8 cellular contexts compared by ENCODE assay signal in genomic region chr7:107725138-107725740, GRCh38. TPM values are rescaled to one million over a fixed set of nuclear protein-coding genes. Genes with fewer than 3 reads are reported as not detected.
A peak's percentile ranks its signal among the peaks of the same experiment; 100 is the strongest.
DNase-seq lines count a peak whose midpoint lies in the region; ATAC-seq, FAIRE-seq and TF ChIP-seq lines count a peak whose summit lies in the region.

No MANE protein-coding gene starts in this region.

- CTCF ChIA-PET in A549 (lab: Yijun Ruan, JAX) (interaction anchor here (0.7 to 7.0 kb wide), 18 partner anchors 10 to 526 kb away, joined by 3 to 80 read pairs (median 4); partner anchors contain the start of gene CBLL1), endothelial cell of umbilical vein (lab: Charles Lee) (interaction anchor here (0.7 to 7.0 kb wide), 10 partner anchors 12 to 529 kb away, joined by 3 to 83 read pairs (median 4); no protein-coding TSS in a partner anchor)

- TF ChIP-seq CTCF in A549 (IDR thresholded peaks at IDR 0.05) (peak; percentile 91), endothelial cell of umbilical vein (IDR thresholded peaks at IDR 0.05; ENCODE audit: extremely low read depth in 1 of 2, insufficient read depth in 1 of 2, low read depth in 1 of 2, low read length in 2 of 2) (peak; percentile 41 to 47), neural cell (IDR thresholded peaks at IDR 0.05; ENCODE audit: poor library complexity, severe bottlenecking) (peak; percentile 83)

- peaks cover 12 to 17% of the 10 kb centered on the region in 2 experiments for H3K27me3 ChIP-seq in endothelial cell of umbilical vein (ENCODE audit: control insufficient read depth in 2 of 2, insufficient read depth in 2 of 2, low read length in 2 of 2)
- H3K27me3 ChIP-seq in neural cell (ENCODE audit: insufficient read depth, low read depth, low read length), result no peaks in the 10 kb centered on the region

- no peaks in the 10 kb centered on the region for H3K9me3 ChIP-seq in A549
- no peaks in the 10 kb centered on the region for H3K9me3 ChIP-seq in endothelial cell of umbilical vein (replicated peaks; ENCODE audit: control insufficient read depth, insufficient read depth, low read length)
- no peaks in the 10 kb centered on the region for H3K9me3 ChIP-seq in neural cell (ENCODE audit: low read length)

- no TSS peak for BruUV-seq in endothelial cell of umbilical vein (replicated peaks; lab: Mats Ljungman, UMichigan)

- H3K4me1 ChIP-seq in A549, result no peaks in the 10 kb centered on the region
- no peaks in the 10 kb centered on the region for H3K4me1 ChIP-seq in endothelial cell of umbilical vein (ENCODE audit: control insufficient read depth, extremely low read depth, insufficient read depth, low read length)

- no peaks in the 10 kb centered on the region for H3K79me2 ChIP-seq in endothelial cell of umbilical vein (ENCODE audit: control insufficient read depth, insufficient read depth, low read length)
- no peaks in the 10 kb centered on the region for H3K79me2 ChIP-seq in neural cell (replicated peaks; ENCODE audit: insufficient read depth, low read length)

- dilution Hi-C loops in endothelial cell of umbilical vein (cut with MboI; ENCODE audit: extremely low pct_ligation_motif_present, low sequenced_read_pairs), result no loop called here

- H3K9ac ChIP-seq in endothelial cell of umbilical vein (replicated peaks; ENCODE audit: extremely low read depth, insufficient read depth, low read length) (no peak overlapping the region), neural cell (ENCODE audit: low read length) (no peak overlapping the region)

- TF ChIP-seq RAD21 in A549 (conservative IDR thresholded peaks at IDR 0.05 in 1 of 2, IDR thresholded peaks at IDR 0.05 in 1 of 2), result peak; percentile 73 to 78
- TF ChIP-seq RAD21 in neural cell (conservative IDR thresholded peaks at IDR 0.05), result peak; percentile 86

- H2AFZ ChIP-seq in endothelial cell of umbilical vein (ENCODE audit: low read depth, low read length), result no peak overlapping the region
- no peak overlapping the region for H2AFZ ChIP-seq in neural cell (ENCODE audit: low read depth, low read length)

- H3K4me2 ChIP-seq in A549, result no peak overlapping the region
- H3K4me2 ChIP-seq in endothelial cell of umbilical vein (ENCODE audit: insufficient read depth, low read length), result no peak overlapping the region
- no peak overlapping the region for H3K4me2 ChIP-seq in neural cell (ENCODE audit: low read length)

- WGBS in A549 (ENCODE audit: missing lambda C conversion rate), result 15% methylated on average over 4 of the region's 4 CpGs

- DNase-seq in A549 (ENCODE audit: low read depth in 1 of 2, low spot score in 1 of 2) (peak; percentile 60 to 61), GM03348 (ENCODE audit: low spot score) (peak; percentile 51), NCI-H2029 (lab: John Stamatoyannopoulos, UW) (peak; percentile 17), endothelial cell of umbilical vein (ENCODE audit: low read depth, low spot score) (peak; percentile 77), urothelium cell line (ENCODE audit: low spot score) (peak; percentile 66)

- peak; percentile 96 for FAIRE-seq in A549 (lab: Jason Lieb, UNC)
- FAIRE-seq in endothelial cell of umbilical vein (lab: Jason Lieb, UNC), result peak; percentile 65
- peak; percentile 61 for FAIRE-seq in urothelium cell line (lab: Jason Lieb, UNC)

- H3K9me2 ChIP-seq in neural cell (ENCODE audit: insufficient read depth, low read length), result no peaks in the 10 kb centered on the region

- TF ChIP-seq POLR2A in A549 (IDR thresholded peaks at IDR 0.05; ENCODE audit: low read length) (no peak), endothelial cell of umbilical vein (IDR thresholded peaks at IDR 0.05; ENCODE audit: low read depth, low read length) (no peak)

- no peaks in the 10 kb centered on the region for H3F3A ChIP-seq in neural cell (ENCODE audit: insufficient read depth, low read length, poor library complexity, severe bottlenecking)

- no peaks in the 10 kb centered on the region for H3K9me1 ChIP-seq in endothelial cell of umbilical vein (replicated peaks; ENCODE audit: control insufficient read depth, extremely low read depth, insufficient read depth, low read length)

- H3K36me3 ChIP-seq in endothelial cell of umbilical vein (ENCODE audit: control insufficient read depth in 2 of 2, extremely low read depth in 1 of 2, insufficient read depth in 2 of 2, low read length in 2 of 2) (no peaks in the 10 kb centered on the region), neural cell (ENCODE audit: insufficient read depth, low read length) (no peaks in the 10 kb centered on the region)

- POLR2A ChIA-PET in A549 (lab: Yijun Ruan, JAX) (no interaction called here), endothelial cell of umbilical vein (lab: Charles Lee) (no interaction called here)

- H3K4me3 ChIP-seq in A549 (no peak overlapping the region), endothelial cell of umbilical vein (replicated peaks in 1 of 3; ENCODE audit: insufficient read depth in 1 of 3, low read depth in 1 of 3, low read length in 3 of 3) (no peak overlapping the region), neural cell (ENCODE audit: low read length) (no peak overlapping the region)

- ATAC-seq in A549 (peak in 1 of 2 experiments; percentile 67; a peak in 2 of 6 replicates), HG03045 (IDR thresholded peaks at IDR 0.05; ENCODE audit: unreplicated experiment) (no peak)
- peak; percentile 55 to 66 for ATAC-seq in activated CD4-positive, CD25-positive, alpha-beta regulatory T cell treated with anti-CD3 and anti-CD28 coated beads, Interleukin-2, amount 50 U/mL, for 24 hours

- H4K20me1 ChIP-seq in endothelial cell of umbilical vein (replicated peaks; ENCODE audit: control insufficient read depth, extremely low read depth, insufficient read depth, low read length) (no peaks in the 10 kb centered on the region), neural cell (ENCODE audit: insufficient read depth) (no peaks in the 10 kb centered on the region)

- no peak for TF ChIP-seq EP300 in A549 (IDR thresholded peaks at IDR 0.05)
- no peak for TF ChIP-seq EP300 in neural cell (conservative IDR thresholded peaks at IDR 0.05; ENCODE audit: poor library complexity, severe bottlenecking)

- H3K27ac ChIP-seq in A549 (no peak overlapping the region), endothelial cell of umbilical vein (ENCODE audit: insufficient read depth, low read depth, low read length) (no peak overlapping the region), neural cell (ENCODE audit: low read length) (no peak overlapping the region)

- intact Hi-C loops in endothelial cell of umbilical vein (cut with micrococcal nuclease), result loop anchor here (1.0 to 10.0 kb wide), 6 partner anchors 103 to 523 kb away; partner anchors contain the start of genes BCAP29, COG5 and DUS4L

TF ChIP-seq in A549, 52 proteins besides CTCF, POLR2A, EP300 and RAD21 (continues in another document):
- TF ChIP-seq FOXS1 (CRISPR knock-in tag; IDR thresholded peaks at IDR 0.05), result no peak
- TF ChIP-seq CBX2 (IDR thresholded peaks at IDR 0.05; ENCODE audit: borderline replicate concordance, low read depth), result no peak
- no peak for TF ChIP-seq KDM1A (IDR thresholded peaks at IDR 0.05; ENCODE audit: low read depth)
- TF ChIP-seq FOSL2 (IDR thresholded peaks at IDR 0.05), result no peak
- peak; percentile 55; the same call in 1 of the 2 replicates for TF ChIP-seq FOSL2 (CRISPR knock-in tag; IDR thresholded peaks at IDR 0.05)
- TF ChIP-seq MAX (IDR thresholded peaks at IDR 0.05), result no peak
- TF ChIP-seq ZSCAN20 (CRISPR knock-in tag; IDR thresholded peaks at IDR 0.05), result no peak

TF ChIP-seq in endothelial cell of umbilical vein, 7 proteins besides CTCF, POLR2A, EP300 and RAD21 (continues in another document):
- TF ChIP-seq JUN (IDR thresholded peaks at IDR 0.05; ENCODE audit: borderline replicate concordance, insufficient read depth, insufficient read length, low read depth) (peak; percentile 20), EZH2 (IDR thresholded peaks at IDR 0.05; ENCODE audit: borderline replicate concordance, low read depth, low read length, severe bottlenecking) (no peak), MYC (IDR thresholded peaks at IDR 0.05; ENCODE audit: low read depth, low read length) (no peak), MAX (IDR thresholded peaks at IDR 0.05; ENCODE audit: insufficient read depth, insufficient read length) (no peak), FOS (IDR thresholded peaks at IDR 0.05; ENCODE audit: borderline replicate concordance, insufficient read depth, low read length) (no peak)

TF ChIP-seq in neural cell, 6 proteins besides CTCF, POLR2A, EP300 and RAD21:
- TF ChIP-seq POLR2AphosphoS5 (IDR thresholded peaks at IDR 0.05) (no peak), SMC3 (conservative IDR thresholded peaks at IDR 0.05; ENCODE audit: poor library complexity) (peak; percentile 91)
TF ChIP-seq in neural cell: peak in this region for 1.

RNA-seq across cellular contexts. Expression of gene CBLL1, which starts 18.7 kb away (rescaled TPM):
- polyA plus RNA-seq in A549 (2011; rRNA removed), result 26.1 and 27.3 TPM in 2 replicates
- polyA plus RNA-seq in A549 (2012; cell fraction: cytosol; rRNA removed), result 19.6 and 23.6 TPM in 2 replicates
- 19.4 and 23.6 TPM in 2 replicates for polyA plus RNA-seq in A549 (2012; cell fraction: nucleus; rRNA removed)
- polyA plus RNA-seq in A549 (2017; fragmentation: RNase III; extraction: RNeasy Plus Mini Kit Qiagen cat#74134 plus additional on column Dnase treatment), result 40.2 to 46.3 TPM (median 40.5 TPM) in 3 replicates
- polyA minus RNA-seq in A549 (2011; rRNA and poly(A)+ RNA removed), result 23.5 and 26.9 TPM in 2 replicates
- 30.6 and 31.1 TPM in 2 replicates for total RNA-seq in endothelial cell of umbilical vein
- polyA plus RNA-seq in endothelial cell of umbilical vein, result 23.1 and 23.8 TPM in 2 replicates
- polyA plus RNA-seq in endothelial cell of umbilical vein (2011; cell fraction: cytosol; rRNA removed), result 12.1 and 14.8 TPM in 2 replicates
- polyA plus RNA-seq in endothelial cell of umbilical vein (2011; cell fraction: nucleus; rRNA removed), result 31.2 and 36.2 TPM in 2 replicates
- 23.8 and 30.8 TPM in 2 replicates for polyA plus RNA-seq in endothelial cell of umbilical vein (2012)
- polyA minus RNA-seq in endothelial cell of umbilical vein, result 17.6 and 27.7 TPM in 2 replicates
- polyA minus RNA-seq in endothelial cell of umbilical vein (2011; cell fraction: cytosol; rRNA and poly(A)+ RNA removed), result 12.6 TPM
- polyA minus RNA-seq in endothelial cell of umbilical vein (2011; cell fraction: nucleus; rRNA and poly(A)+ RNA removed), result 56.8 and 76.9 TPM in 2 replicates
- 8.9 and 10.2 TPM in 2 replicates for polyA plus RNA-seq in neural cell
- 33.4 and 49.3 TPM in 2 replicates for polyA minus RNA-seq in neural cell

Comparison
In these comparisons a context has a peak if more than half of its experiments do, and no peak if none do; other contexts are left out.
1. DNase-seq: peak in every context shown above with its lines; median percentile 77 in endothelial cell of umbilical vein; 66 in urothelium cell line; 60 in A549; 51 in GM03348; 17 in NCI-H2029.